Comparison of ENCODE assay signal across 8 cellular contexts in genomic region chr17:81401727-81402529, GRCh38. TPM values are rescaled to one million over a fixed set of nuclear protein-coding genes. Genes with fewer than 3 reads are reported as not detected.
DNase-seq lines count a peak whose midpoint lies in the region; ATAC-seq, FAIRE-seq and TF ChIP-seq lines count a peak whose summit lies in the region.

No MANE protein-coding gene starts in this region.

- H3K9me3 ChIP-seq in HUES64 (ENCODE audit: insufficient read depth, low read depth, low read length) (no peaks in the 10 kb centered on the region), lung (ENCODE audit: control insufficient read depth in 2 of 2, insufficient read depth in 1 of 2, low read length in 1 of 2) (no peaks in the 10 kb centered on the region), aorta (ENCODE audit: control insufficient read depth, low read length) (no peaks in the 10 kb centered on the region), mucosa of descending colon (no peaks in the 10 kb centered on the region)

- DNase-seq in CD14-positive monocyte (ENCODE audit: low spot score) (no peak), bronchial epithelial cell (ENCODE audit: low read depth) (no peak), lung (ENCODE audit: low spot score) (no peak), aorta (no peak), mucosa of descending colon (no peak), SKM-1 treated with dmso at 0.1 percent for 144 hours (lab: John Stamatoyannopoulos, UW; ENCODE audit: unreplicated experiment) (no peak)

- H3K4me1 ChIP-seq in HUES64 (ENCODE audit: insufficient read depth, low read length) = peaks cover 50% of the 10 kb centered on the region
- H3K4me1 ChIP-seq in lung (ENCODE audit: control insufficient read depth in 2 of 2, insufficient read depth in 2 of 2, low read length in 2 of 2) = peaks cover 9 to 12% of the 10 kb centered on the region in 2 donors
- H3K4me1 ChIP-seq in aorta (ENCODE audit: control insufficient read depth in 1 of 2, insufficient read depth in 2 of 2, low read length in 2 of 2) = peaks cover 0 to 4% of the 10 kb centered on the region in 2 donors
- peaks cover 26% of the 10 kb centered on the region for H3K4me1 ChIP-seq in mucosa of descending colon (ENCODE audit: low read depth)

- H3K4me3 ChIP-seq in HUES64 (ENCODE audit: low read length) (peak overlapping the region; percentile 20), bronchial epithelial cell (ENCODE audit: low read depth, low read length) (no peak overlapping the region), lung (no peak overlapping the region), aorta (ENCODE audit: low read length in 2 of 2) (no peak overlapping the region), mucosa of descending colon (no peak overlapping the region)

- H3K27ac Mint-ChIP-seq in CD14-positive monocyte = peak overlapping the region in 4 of 7 donors; percentile 24 to 86 (median 56)

- H3K36me3 ChIP-seq in HUES64 (ENCODE audit: insufficient read depth, low read length) (no peaks in the 10 kb centered on the region; the same call in 1 of the 2 replicates), bronchial epithelial cell (ENCODE audit: control insufficient read depth, insufficient read depth, low read length) (no peaks in the 10 kb centered on the region), lung (ENCODE audit: control insufficient read depth in 2 of 2, insufficient read depth in 2 of 2, low read length in 2 of 2) (no peaks in the 10 kb centered on the region), aorta (ENCODE audit: control insufficient read depth in 1 of 2, insufficient read depth in 2 of 2, low read length in 1 of 2) (no peaks in the 10 kb centered on the region), mucosa of descending colon (ENCODE audit: low read depth) (no peaks in the 10 kb centered on the region)

- H3K27me3 ChIP-seq in HUES64 (ENCODE audit: insufficient read depth, low read length) = peaks cover 76% of the 10 kb centered on the region
- no peaks in the 10 kb centered on the region for H3K27me3 ChIP-seq in bronchial epithelial cell (ENCODE audit: control insufficient read depth, insufficient read depth, low read length)
- no peaks in the 10 kb centered on the region for H3K27me3 ChIP-seq in lung (ENCODE audit: control insufficient read depth, insufficient read depth)
- H3K27me3 ChIP-seq in aorta (ENCODE audit: control insufficient read depth in 1 of 2, insufficient read depth in 2 of 2, low read length in 1 of 2) = no peaks in the 10 kb centered on the region

- peak overlapping the region; percentile 41 to 42 for H3K4me3 Mint-ChIP-seq in CD14-positive monocyte

- H3K27me3 Mint-ChIP-seq in CD14-positive monocyte (ENCODE audit: low read depth in 3 of 3) = peaks cover 0 to 9% (median 2%) of the 10 kb centered on the region in 3 donors

- H3K27ac ChIP-seq in HUES64 (ENCODE audit: low read depth, low read length) = no peak overlapping the region
- H3K27ac ChIP-seq in lung (ENCODE audit: low read depth in 1 of 2, low read length in 1 of 2) = peak overlapping the region; percentile 51 to 90
- H3K27ac ChIP-seq in aorta (ENCODE audit: low read depth in 1 of 2, low read length in 2 of 2) = peak overlapping the region; percentile 60 to 87

- TF ChIP-seq CTCF in CD14-positive monocyte (IDR thresholded peaks at IDR 0.05) (no peak), bronchial epithelial cell (IDR thresholded peaks at IDR 0.05; ENCODE audit: insufficient read depth, low read length, severe bottlenecking) (peak; percentile 54), lung (IDR thresholded peaks at IDR 0.05; ENCODE audit: control extremely low read depth, extremely low read depth) (no peak), mucosa of descending colon (IDR thresholded peaks at IDR 0.05) (no peak)

- peak overlapping the region; percentile 48; the same call in 1 of the 2 replicates for H3K9ac ChIP-seq in HUES64 (ENCODE audit: low read depth, low read length)

- intact Hi-C loops in CD14-positive monocyte (cut with micrococcal nuclease) (loop anchor here in 1 of 2 donors (2.0 kb wide), 2 partner anchors 83 to 109 kb away; no protein-coding TSS in a partner anchor), aorta (cut with DNase I) (loop anchor here in 1 of 2 donors (5.0 kb wide), 1 partner anchor 80 kb away; no protein-coding TSS in a partner anchor), mucosa of descending colon (cut with DNase I, micrococcal nuclease) (no loop called here)

- no peak for FAIRE-seq in bronchial epithelial cell (lab: Jason Lieb, UNC)

- ATAC-seq in lung (ENCODE audit: insufficient read depth, low FRiP score) = no peak
- no peak for ATAC-seq in aorta (ENCODE audit: low FRiP score)
- no peak for ATAC-seq in GM21529 (IDR thresholded peaks at IDR 0.05; ENCODE audit: unreplicated experiment)
- no peak for ATAC-seq in mucosa of descending colon

- WGBS in HUES64 = 33% methylated on average over 19 of the region's 19 CpGs
- WGBS in lung, 2 donors = 33 to 38% methylated on average over 17 to 19 of the region's 19 CpGs
- WGBS in aorta, 2 donors = 35 to 40% methylated on average over 19 of the region's 19 CpGs

- H3K9me3 Mint-ChIP-seq in CD14-positive monocyte = no peaks in the 10 kb centered on the region

- peaks cover 9 to 14% of the 10 kb centered on the region in 2 donors for H3K36me3 Mint-ChIP-seq in CD14-positive monocyte

- peaks cover 46% of the 10 kb centered on the region for H3K4me1 Mint-ChIP-seq in CD14-positive monocyte

RNA-seq across cellular contexts. Expression of gene BAHCC1, which starts 6.7 kb away (rescaled TPM):
- polyA plus RNA-seq in CD14-positive monocyte = under 1 TPM; 0.11 to 0.27 TPM
- polyA plus RNA-seq in HUES64 (2013, experiment 1 of 2) = 7.8 TPM
- 12.9 TPM for polyA plus RNA-seq in HUES64 (2013, experiment 2 of 2)
- 0.79 and 1.8 TPM in 2 replicates for total RNA-seq in bronchial epithelial cell
- total RNA-seq in lung = 10 to 100 TPM; 24.4 to 24.9 TPM
- 10 to 100 TPM in 1 of 2 donors, 1 to 10 TPM in 1; 7.6 to 10.5 TPM for polyA plus RNA-seq in lung
- 10 to 100 TPM; 22.8 to 49.3 TPM for total RNA-seq in aorta
- 10 to 100 TPM in 1 of 2 donors, 1 to 10 TPM in 1; 3.9 to 16.8 TPM for polyA plus RNA-seq in aorta
- 10 to 100 TPM; 14.0 to 27.4 (median 16.5) TPM for total RNA-seq in mucosa of descending colon
